In the genomic region with DNA sequence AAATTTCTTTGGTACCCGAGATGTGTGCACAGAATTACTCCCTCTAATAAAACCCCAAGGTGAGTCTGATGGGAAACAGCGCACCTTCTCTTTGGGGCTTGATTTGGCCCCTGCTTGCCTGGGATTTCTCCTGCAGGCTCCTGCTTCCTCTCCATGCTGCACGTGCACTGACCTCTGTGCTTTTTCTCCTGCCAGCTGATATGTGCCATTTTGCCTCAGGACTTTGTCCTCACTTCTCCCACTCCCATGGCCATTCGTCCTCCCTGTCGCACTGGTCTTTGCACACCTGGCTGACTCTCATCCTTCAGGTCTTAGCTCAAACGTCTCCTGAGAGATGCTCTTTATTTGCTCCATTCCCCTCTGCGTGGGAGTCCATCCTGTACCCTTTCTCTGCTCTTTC, we compare ENCODE assay signal across 9 cellular contexts. TPM values are rescaled to one million over a fixed set of nuclear protein-coding genes. Genes with fewer than 3 reads are reported as not detected.
DNase-seq lines count a peak whose midpoint lies in the region; ATAC-seq and TF ChIP-seq lines count a peak whose summit lies in the region.
"Had no signal": no experiment of that assay in that cellular context is flagged by ENCODE, and none has a peak within 500 bp of the region (broad histone marks: within the 10 kb centered on the region; RNA-seq: fewer than 3 reads in every experiment).

No MANE protein-coding gene starts in this region.

- DNase-seq in heart left ventricle (no peak), Right ventricle myocardium inferior (ENCODE audit: missing footprints) (no peak), right lobe of liver (peak in 2 of 3 donors; percentile 70 to 75), type B pancreatic cell (ENCODE audit: extremely low spot score, unreplicated experiment) (no peak)
- no peak for DNase-seq in stimulated activated CD4-positive, alpha-beta T cell treated with anti-CD3 and anti-CD28 coated beads, Interleukin-2, amount 100 ng/mL, for 24 hours

- ATAC-seq in heart left ventricle (no peak), Right ventricle myocardium inferior (no peak), right lobe of liver (peak in 2 of 4 donors; percentile 6 to 12), GM18520 (IDR thresholded peaks at IDR 0.05; ENCODE audit: unreplicated experiment) (no peak), HG02571 (IDR thresholded peaks at IDR 0.05; ENCODE audit: unreplicated experiment) (no peak)

- TF ChIP-seq POLR2A in heart left ventricle (IDR thresholded peaks at IDR 0.05) (no peak), right lobe of liver (IDR thresholded peaks at IDR 0.05) (no peak)

- TF ChIP-seq CTCF in heart left ventricle (IDR thresholded peaks at IDR 0.05), result no peak
- no peak for TF ChIP-seq CTCF in brain (conservative IDR thresholded peaks at IDR 0.05)
- TF ChIP-seq CTCF in right lobe of liver (IDR thresholded peaks at IDR 0.05), result no peak
- TF ChIP-seq CTCF in type B pancreatic cell (conservative IDR thresholded peaks at IDR 0.05), result no peak

- H3K9me3 Mint-ChIP-seq in brain (peaks cover 9 to 13% (median 11%) of the 10 kb centered on the region in 5 experiments), type B pancreatic cell (peaks cover 9% of the 10 kb centered on the region)

- WGBS in heart left ventricle, 4 donors, result 82 to 86% (median 83%) methylated on average over 7 of the region's 7 CpGs
- 39% methylated on average over 7 of the region's 7 CpGs for WGBS in right lobe of liver (ENCODE audit: insufficient coverage, low coverage, low lambda C conversion rate, missing lambda C conversion rate)

- H3K36me3 Mint-ChIP-seq in brain (peaks cover 23% of the 10 kb centered on the region), type B pancreatic cell (peaks cover 4% of the 10 kb centered on the region)

- H3K27ac Mint-ChIP-seq in brain (peak overlapping the region in 3 of 5 experiments; percentile 13 to 91 (median 45)), type B pancreatic cell (no peak overlapping the region)

- H3K4me3 Mint-ChIP-seq in brain, result peak overlapping the region; percentile 83 to 93 (median 90)
- peak overlapping the region; percentile 85 for H3K4me3 Mint-ChIP-seq in type B pancreatic cell

- H3K36me3 ChIP-seq in heart left ventricle (peaks cover 0 to 30% (median 12%) of the 10 kb centered on the region in 9 donors), right lobe of liver (peaks cover 0 to 7% (median 3%) of the 10 kb centered on the region in 4 donors)
- H3K36me3 ChIP-seq: prostate gland had no signal

- H3K4me1 Mint-ChIP-seq in brain, result peaks cover 39% of the 10 kb centered on the region
- H3K4me1 Mint-ChIP-seq in type B pancreatic cell (ENCODE audit: unreplicated experiment), result peaks cover 30% of the 10 kb centered on the region

- H3K9me3 ChIP-seq in heart left ventricle (peaks cover 0 to 13% (median 0%) of the 10 kb centered on the region in 12 donors), right lobe of liver (no peaks in the 10 kb centered on the region)
- H3K9me3 ChIP-seq: prostate gland had no signal

- H3K4me3 ChIP-seq in heart left ventricle (peak overlapping the region in 7 of 12 donors; percentile 57 to 91 (median 72)), right lobe of liver (peak overlapping the region in 2 of 3 donors; percentile 89 to 90)

- H3K4me1 ChIP-seq in heart left ventricle (peaks cover 0 to 33% (median 12%) of the 10 kb centered on the region in 12 donors), right lobe of liver (peaks cover 0 to 43% (median 14%) of the 10 kb centered on the region in 4 donors)

- intact Hi-C loops in heart left ventricle (cut with DNase I) (loop anchor here in 2 of 10 donors (5.0 kb wide), 1 partner anchor 41 kb away; no protein-coding TSS in a partner anchor), Right ventricle myocardium inferior (cut with DNase I) (no loop called here), right lobe of liver (cut with DNase I) (no loop called here)

- H3K27me3 Mint-ChIP-seq in brain, result peaks cover 26% of the 10 kb centered on the region
- H3K27me3 Mint-ChIP-seq in type B pancreatic cell, result peaks cover 3% of the 10 kb centered on the region

- H3K27ac ChIP-seq in heart left ventricle (no peak overlapping the region), right lobe of liver (peak overlapping the region in 2 of 3 donors; percentile 36 to 94)

- H3K27me3 ChIP-seq in heart left ventricle (peaks cover 0 to 3% (median 0%) of the 10 kb centered on the region in 9 donors), right lobe of liver (no peaks in the 10 kb centered on the region)

RNA-seq across cellular contexts. Expression of a gene that starts 1.2 kb away (rescaled TPM):
- total RNA-seq in heart left ventricle, result 10 to 100 TPM; 11.0 to 68.7 (median 21.6) TPM
- 10 to 100 TPM; 23.7 to 69.2 TPM for polyA plus RNA-seq in heart left ventricle
- 28.5 TPM for total RNA-seq in Right ventricle myocardium inferior
- polyA plus RNA-seq in brain (ENCODE audit: insufficient read depth, low read depth, low replicate concordance), result 190 TPM
- 100 to 1,000 TPM in 4 of 6 experiments, 10 to 100 TPM in 2; 59.1 to 688 (median 211) TPM for total RNA-seq in right lobe of liver
- total RNA-seq in type B pancreatic cell (ENCODE audit: low replicate concordance), result 20.1 and 32.8 TPM in 2 replicates

RNA-seq across cellular contexts. Expression of a gene that starts 10.7 kb away (rescaled TPM):
- total RNA-seq in heart left ventricle (10 to 100 TPM in 6 of 9 donors, 1 to 10 TPM in 3; 4.5 to 12.7 (median 10.7) TPM), Right ventricle myocardium inferior (9.8 TPM), right lobe of liver (10 to 100 TPM in 1 of 6 experiments, 1 to 10 TPM in 5; 5.0 to 10.4 (median 7.3) TPM), type B pancreatic cell (ENCODE audit: low replicate concordance) (16.7 and 26.4 TPM in 2 replicates)
- polyA plus RNA-seq in heart left ventricle (1 to 10 TPM; 7.7 to 9.1 TPM), brain (ENCODE audit: insufficient read depth, low read depth, low replicate concordance) (8.8 TPM)

Comparison
In these comparisons a context has a peak if more than half of its experiments do, and no peak if none do; other contexts are left out.
1. DNase-seq: peak in right lobe of liver (2 of 3); none in heart left ventricle (0 of 5), Right ventricle myocardium inferior (single experiment), type B pancreatic cell (single experiment) and stimulated activated CD4-positive, alpha-beta T cell treated with anti-CD3 and anti-CD28 coated beads, Interleukin-2, amount 100 ng/mL, for 24 hours (0 of 2).
2. H3K27ac ChIP-seq: peak in right lobe of liver (2 of 3); none in heart left ventricle (0 of 12).